In genomic region chr20:48830826-48831318, GRCh38 we compare ENCODE assay signal across 19 cellular contexts. TPM values are rescaled to one million over a fixed set of nuclear protein-coding genes. Genes with fewer than 3 reads are reported as not detected.
DNase-seq lines count a peak whose midpoint lies in the region; ATAC-seq and TF ChIP-seq lines count a peak whose summit lies in the region.
"Had no signal": no experiment of that assay in that cellular context is flagged by ENCODE, and none has a peak within 500 bp of the region (broad histone marks: within the 10 kb centered on the region; RNA-seq: fewer than 3 reads in every experiment).

No MANE protein-coding gene starts in this region.

- H3K27ac Mint-ChIP-seq in natural killer cell treated with Interleukin-12 subunit alpha and Interleukin-12 subunit beta and Interleukin-15 and Interleukin-18, amount 100 ng/mL, for 72 hours, result peak overlapping the region; percentile 34 to 47
- no peak overlapping the region for H3K27ac Mint-ChIP-seq in natural killer cell
- H3K27ac Mint-ChIP-seq: activated naive CD4-positive, alpha-beta T cell treated with anti-CD3 and anti-CD28 coated beads, Interleukin-2, amount 10 ng/mL, durations not matched to agents 7 days and 5 days; H9; stimulated activated naive B cell treated with anti-CD40 and anti-IgM and Interleukin-4, amounts not matched to agents 10 μg/mL and 1 μg/mL and 100 μg/mL, for 72 hours; WTC11 had no signal

- H3K4me1 Mint-ChIP-seq in natural killer cell treated with Interleukin-12 subunit alpha and Interleukin-12 subunit beta and Interleukin-15 and Interleukin-18, amount 100 ng/mL, for 72 hours (ENCODE audit: low read depth in 2 of 2), result peaks cover 15 to 30% of the 10 kb centered on the region in 2 donors
- peaks cover 7 to 20% of the 10 kb centered on the region in 2 donors for H3K4me1 Mint-ChIP-seq in natural killer cell

- H3K9me3 ChIP-seq in spleen (no peaks in the 10 kb centered on the region), BE2C (no peaks in the 10 kb centered on the region)

- H3K36me3 ChIP-seq in spleen (no peaks in the 10 kb centered on the region), BE2C (no peaks in the 10 kb centered on the region)

- H3K4me1 ChIP-seq in spleen, result peaks cover 19 to 69% (median 31%) of the 10 kb centered on the region in 6 donors
- H3K4me1 ChIP-seq in BE2C, result no peaks in the 10 kb centered on the region

- H3K27me3 Mint-ChIP-seq in natural killer cell treated with Interleukin-12 subunit alpha and Interleukin-12 subunit beta and Interleukin-15 and Interleukin-18, amount 100 ng/mL, for 72 hours, result peaks cover 0 to 2% of the 10 kb centered on the region in 2 donors
- H3K27me3 Mint-ChIP-seq in natural killer cell (ENCODE audit: low read depth in 2 of 2), result no peaks in the 10 kb centered on the region
- H3K27me3 Mint-ChIP-seq: stimulated activated naive B cell treated with anti-CD40 and anti-IgM and Interleukin-4, amounts not matched to agents 10 μg/mL and 1 μg/mL and 100 μg/mL, for 72 hours had no signal

- no peaks in the 10 kb centered on the region for H3K36me3 Mint-ChIP-seq in natural killer cell treated with Interleukin-12 subunit alpha and Interleukin-12 subunit beta and Interleukin-15 and Interleukin-18, amount 100 ng/mL, for 72 hours
- no peaks in the 10 kb centered on the region for H3K36me3 Mint-ChIP-seq in natural killer cell
- H3K36me3 Mint-ChIP-seq: stimulated activated naive B cell treated with anti-CD40 and anti-IgM and Interleukin-4, amounts not matched to agents 10 μg/mL and 1 μg/mL and 100 μg/mL, for 72 hours; WTC11 had no signal

- TF ChIP-seq POLR2A in spleen (IDR thresholded peaks at IDR 0.05), result no peak

- H3K27me3 ChIP-seq in dorsolateral prefrontal cortex, result no peaks in the 10 kb centered on the region
- no peaks in the 10 kb centered on the region for H3K27me3 ChIP-seq in spleen (replicated peaks in 1 of 7)
- H3K27me3 ChIP-seq in BE2C, result peaks cover 9% of the 10 kb centered on the region

- H3K4me3 ChIP-seq in dorsolateral prefrontal cortex, result no peak overlapping the region
- no peak overlapping the region for H3K4me3 ChIP-seq in spleen
- no peak overlapping the region for H3K4me3 ChIP-seq in BE2C (ENCODE audit: low read depth, low read length)

- 92 to 100% (median 97%) methylated on average over 3 of the region's 3 CpGs for WGBS in spleen, 5 donors

- peak overlapping the region in 48 of 59 donors; percentile 5 to 89 (median 76) for H3K27ac ChIP-seq in dorsolateral prefrontal cortex
- H3K27ac ChIP-seq in spleen, result peak overlapping the region in 6 of 8 donors; percentile 67 to 97 (median 82)

- TF ChIP-seq CTCF in natural killer cell (IDR thresholded peaks at IDR 0.05) (no peak), dorsolateral prefrontal cortex (IDR thresholded peaks at IDR 0.05 in 54 of 56, conservative IDR thresholded peaks at IDR 0.05 in 2 of 56; ENCODE audit: low read depth in 1 of 56, partially characterized antibody in 56 of 56) (no peak), spleen (IDR thresholded peaks at IDR 0.05 in 8 of 11, conservative IDR thresholded peaks at IDR 0.05 in 3 of 11) (no peak), BE2C (IDR thresholded peaks at IDR 0.05; ENCODE audit: low read depth, low read length) (no peak)

- intact Hi-C loops in natural killer cell (cut with micrococcal nuclease) (no loop called here), dorsolateral prefrontal cortex (cut with DNase I) (loop anchor here in 1 of 2 donors (5.0 kb wide), 1 partner anchor 61 kb away; no protein-coding TSS in a partner anchor), spleen (cut with DNase I; ENCODE audit: low total_unique reads) (no loop called here)

- H3K4me3 Mint-ChIP-seq in natural killer cell treated with Interleukin-12 subunit alpha and Interleukin-12 subunit beta and Interleukin-15 and Interleukin-18, amount 100 ng/mL, for 72 hours, result no peak overlapping the region
- H3K4me3 Mint-ChIP-seq in natural killer cell, result no peak overlapping the region
- H3K4me3 Mint-ChIP-seq: activated naive CD4-positive, alpha-beta T cell treated with anti-CD3 and anti-CD28 coated beads, Interleukin-2, amount 10 ng/mL, durations not matched to agents 7 days and 5 days; H9; stimulated activated naive B cell treated with anti-CD40 and anti-IgM and Interleukin-4, amounts not matched to agents 10 μg/mL and 1 μg/mL and 100 μg/mL, for 72 hours; WTC11 had no signal

- no peak for DNase-seq in natural killer cell treated with Interleukin-12 subunit alpha and Interleukin-12 subunit beta and Interleukin-15 and Interleukin-18, amount 100 ng/mL, for 72 hours (ENCODE audit: low spot score)
- no peak for DNase-seq in natural killer cell
- no peak for DNase-seq in dorsolateral prefrontal cortex
- DNase-seq in spleen, result no peak
- no peak for DNase-seq in BE2C
- no peak for DNase-seq in SKM-1 treated with dmso at 0.1 percent for 144 hours (lab: John Stamatoyannopoulos, UW; ENCODE audit: unreplicated experiment)
- no peak for DNase-seq in NCI-H1048 (lab: John Stamatoyannopoulos, UW)
- DNase-seq: activated naive CD4-positive, alpha-beta T cell treated with anti-CD3 and anti-CD28 coated beads, Interleukin-2, amount 10 ng/mL, durations not matched to agents 7 days and 5 days; cortex of kidney; H9; kidney glomerular epithelial cell; NCI-H187; NCI-H774; SHP77; stimulated activated CD4-positive, alpha-beta T cell treated with anti-CD3 and anti-CD28 coated beads, Interleukin-4, amount 100 ng/mL, for 1 hour; stimulated activated naive B cell treated with anti-CD40 and anti-IgM and Interleukin-4, amounts not matched to agents 10 μg/mL and 1 μg/mL and 100 μg/mL, for 72 hours; SW 1271 had no signal

- no peak for ATAC-seq in natural killer cell treated with Interleukin-12 subunit alpha and Interleukin-12 subunit beta and Interleukin-15 and Interleukin-18, amount 100 ng/mL, for 72 hours
- no peak for ATAC-seq in natural killer cell
- no peak for ATAC-seq in GM18519 (IDR thresholded peaks at IDR 0.05; ENCODE audit: low FRiP score, unreplicated experiment)
- ATAC-seq: stimulated activated naive B cell treated with anti-CD40 and anti-IgM and Interleukin-4, amounts not matched to agents 10 μg/mL and 1 μg/mL and 100 μg/mL, for 72 hours; WTC11 had no signal

- no peaks in the 10 kb centered on the region for H3K9me3 Mint-ChIP-seq in natural killer cell treated with Interleukin-12 subunit alpha and Interleukin-12 subunit beta and Interleukin-15 and Interleukin-18, amount 100 ng/mL, for 72 hours
- H3K9me3 Mint-ChIP-seq in natural killer cell, result no peaks in the 10 kb centered on the region
- H3K9me3 Mint-ChIP-seq: activated naive CD4-positive, alpha-beta T cell treated with anti-CD3 and anti-CD28 coated beads, Interleukin-2, amount 10 ng/mL, durations not matched to agents 7 days and 5 days; H9; stimulated activated naive B cell treated with anti-CD40 and anti-IgM and Interleukin-4, amounts not matched to agents 10 μg/mL and 1 μg/mL and 100 μg/mL, for 72 hours; WTC11 had no signal

RNA-seq across cellular contexts. Expression of gene PREX1, which starts 3.1 kb away (rescaled TPM):
- 100 to 1,000 TPM; 132 to 167 TPM for total RNA-seq in natural killer cell treated with Interleukin-12 subunit alpha and Interleukin-12 subunit beta and Interleukin-15 and Interleukin-18, amount 100 ng/mL, for 72 hours
- total RNA-seq in natural killer cell, result 100 to 1,000 TPM; 382 to 392 (median 389) TPM
- total RNA-seq in dorsolateral prefrontal cortex, result 100 to 1,000 TPM in 76 of 120 experiments, 10 to 100 TPM in 44; 59.8 to 448 (median 117) TPM
- total RNA-seq in spleen, result 100 to 1,000 TPM; 116 to 279 (median 166) TPM
- polyA plus RNA-seq in spleen, result 10 to 100 TPM; 36.7 to 76.7 (median 49.7) TPM
- polyA plus RNA-seq in BE2C (2012; ENCODE audit: insufficient read depth, insufficient read length, low read depth), result 8.8 TPM

Comparison
In these comparisons a context has a peak if more than half of its experiments do, and no peak if none do; other contexts are left out.
1. H3K27ac Mint-ChIP-seq: peak in natural killer cell treated with Interleukin-12 subunit alpha and Interleukin-12 subunit beta and Interleukin-15 and Interleukin-18, amount 100 ng/mL, for 72 hours (2 of 2); none in natural killer cell (0 of 2).